ENCODE assay signal across 13 cellular contexts in the genomic region with DNA sequence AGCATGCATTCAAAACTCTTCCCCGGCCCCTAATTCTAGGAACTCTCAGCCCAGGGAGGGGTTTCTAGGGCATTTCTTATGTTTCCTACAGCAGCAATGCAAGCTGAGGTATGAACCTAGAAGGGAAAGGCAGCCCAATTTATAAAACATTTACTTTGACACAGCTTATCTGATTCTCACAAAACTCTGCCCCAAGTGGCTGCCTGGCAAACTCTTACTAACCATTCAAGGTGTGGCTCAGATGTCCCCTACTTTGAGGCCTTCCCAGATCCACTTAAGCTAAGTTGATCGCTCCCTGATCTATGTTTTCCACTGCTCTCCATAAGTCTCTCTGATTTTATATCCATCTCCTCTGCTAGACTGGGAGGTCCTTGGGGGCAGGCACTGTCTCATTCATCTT. TPM values are rescaled to one million over a fixed set of nuclear protein-coding genes. Genes with fewer than 3 reads are reported as not detected.
DNase-seq lines count a peak whose midpoint lies in the region; ATAC-seq and TF ChIP-seq lines count a peak whose summit lies in the region.
"Had no signal": no experiment of that assay in that cellular context is flagged by ENCODE, and none has a peak within 500 bp of the region (broad histone marks: within the 10 kb centered on the region; RNA-seq: fewer than 3 reads in every experiment).

No MANE protein-coding gene starts in this region.

- H3K4me1 ChIP-seq in hepatocyte (ENCODE audit: insufficient read depth): no peaks in the 10 kb centered on the region

- no peaks in the 10 kb centered on the region for H3K36me3 ChIP-seq in hepatocyte (replicated peaks; ENCODE audit: insufficient read depth, low read depth)
- H3K36me3 ChIP-seq: Peyer's patch had no signal

- no peaks in the 10 kb centered on the region for H3K27me3 ChIP-seq in hepatocyte
- H3K27me3 ChIP-seq: Peyer's patch had no signal

- no peak overlapping the region for H3K4me2 ChIP-seq in hepatocyte

- no peaks in the 10 kb centered on the region for H3K79me2 ChIP-seq in hepatocyte

- H3K9me2 ChIP-seq in hepatocyte (replicated peaks; ENCODE audit: insufficient read depth): no peaks in the 10 kb centered on the region

- no peak overlapping the region for H2AFZ ChIP-seq in hepatocyte

- TF ChIP-seq CTCF in GM13977 (IDR thresholded peaks at IDR 0.05; ENCODE audit: extremely low read depth, insufficient read depth, missing control alignments) (peak; percentile 14), VCaP (conservative IDR thresholded peaks at IDR 0.05) (0 out of 2 replicates have a peak, but pooled peaks have one; percentile 17), hepatocyte (IDR thresholded peaks at IDR 0.05; ENCODE audit: poor library complexity) (peak; percentile 25), omental fat pad (IDR thresholded peaks at IDR 0.05) (no peak)

- in situ Hi-C loops in GM13977 (cut with MboI; ENCODE audit: low pct_unique_long_range_greater_than_20kb, low sequenced_read_pairs, unreplicated experiment): no loop called here

- ATAC-seq in omental fat pad (ENCODE audit: low FRiP score): no peak

- no peaks in the 10 kb centered on the region for H4K20me1 ChIP-seq in hepatocyte (ENCODE audit: insufficient read depth, poor library complexity, severe bottlenecking)

- no peak overlapping the region for H3K4me3 ChIP-seq in hepatocyte
- H3K4me3 ChIP-seq: Peyer's patch, skin epidermis had no signal

- WGBS in hepatocyte (ENCODE audit: low lambda C conversion rate, missing lambda C conversion rate): 87% methylated on average over 2 of the region's 2 CpGs

- DNase-seq in AML-193 (lab: John Stamatoyannopoulos, UW): peak; percentile 16
- DNase-seq in GM13977 (ENCODE audit: low spot score): no peak
- no peak for DNase-seq in hepatocyte (ENCODE audit: low spot score)
- DNase-seq in NCI-H1048 (lab: John Stamatoyannopoulos, UW): no peak
- DNase-seq in omental fat pad (ENCODE audit: low spot score): no peak
- no peak for DNase-seq in substantia nigra (lab: John Stamatoyannopoulos, UW)
- no peak for DNase-seq in epidermal melanocyte (ENCODE audit: insufficient read length, low spot score)
- DNase-seq: activated B cell treated with CpG ODN at 0.5 μM for 24 hours, activated gamma-delta T cell treated with Interleukin-2 at 50 U/mL for 16 hours, NCI-H1105, Peyer's patch had no signal

- H3K9me3 ChIP-seq in hepatocyte (ENCODE audit: low read depth): no peaks in the 10 kb centered on the region
- H3K9me3 ChIP-seq: Peyer's patch had no signal

- H3K27ac ChIP-seq in VCaP (no peak overlapping the region), hepatocyte (no peak overlapping the region), substantia nigra (ENCODE audit: low read depth, low read length, poor library complexity, severe bottlenecking) (no peak overlapping the region)
- H3K27ac ChIP-seq: Peyer's patch had no signal

RNA-seq across cellular contexts. Expression of gene AK2, which starts 35.4 kb away (rescaled TPM):
- total RNA-seq in hepatocyte (120 and 133 TPM in 2 replicates), omental fat pad (100 to 1,000 TPM; 146 to 297 (median 161) TPM)
- polyA plus RNA-seq in hepatocyte: 147 TPM in 2 replicates

RNA-seq across cellular contexts. Expression of gene RNF19B, which starts 36.7 kb away (rescaled TPM):
- total RNA-seq in hepatocyte (16.1 and 21.3 TPM in 2 replicates), omental fat pad (10 to 100 TPM; 15.0 to 38.8 (median 29.2) TPM)
- polyA plus RNA-seq in hepatocyte: 11.5 and 15.5 TPM in 2 replicates

Comparison
In these comparisons a context has a peak if more than half of its experiments do, and no peak if none do; other contexts are left out.
1. DNase-seq: peak in AML-193 (2 of 2); none in GM13977 (single experiment), hepatocyte (single experiment), NCI-H1048 (single experiment), omental fat pad (single experiment), substantia nigra (0 of 49) and epidermal melanocyte (single experiment).
2. CTCF ChIP-seq: peak in GM13977 (single experiment), VCaP (single experiment) and hepatocyte (single experiment); none in omental fat pad (0 of 3).